8 cellular contexts compared by ENCODE assay signal in genomic region chr19:13865578-13866462, GRCh38. TPM values are rescaled to one million over a fixed set of nuclear protein-coding genes. Genes with fewer than 3 reads are reported as not detected.
DNase-seq lines count a peak whose midpoint lies in the region; ATAC-seq and TF ChIP-seq lines count a peak whose summit lies in the region.

No MANE protein-coding gene starts in this region.

- peak overlapping the region; percentile 56 for H3K4me3 ChIP-seq in WERI-Rb-1 (ENCODE audit: low read depth, low read length)
- H3K4me3 ChIP-seq in skin epidermis: peak overlapping the region; percentile 52 to 66 (median 64)

- H3K4me3 Mint-ChIP-seq in activated CD8-positive, alpha-beta memory T cell treated with anti-CD3 and anti-CD28 coated beads, Interleukin-2, amount 10 ng/mL, durations not matched to agents 7 days and 5 days: peak overlapping the region; percentile 55

- no peak for TF ChIP-seq CTCF in WERI-Rb-1 (IDR thresholded peaks at IDR 0.05; ENCODE audit: low read depth, low read length)
- no peak for TF ChIP-seq CTCF in omental fat pad (IDR thresholded peaks at IDR 0.05)

- peak overlapping the region; percentile 67 for H3K27ac ChIP-seq in WERI-Rb-1
- H3K27ac ChIP-seq in skin epidermis: peak overlapping the region in 18 of 21 experiments; percentile 3 to 82 (median 41)

- no peaks in the 10 kb centered on the region; the same call in 1 of the 2 replicates for H3K36me3 ChIP-seq in WERI-Rb-1

- H3K9me3 Mint-ChIP-seq in activated CD8-positive, alpha-beta memory T cell treated with anti-CD3 and anti-CD28 coated beads, Interleukin-2, amount 10 ng/mL, durations not matched to agents 7 days and 5 days (ENCODE audit: low read depth): no peaks in the 10 kb centered on the region

- no peaks in the 10 kb centered on the region for H3K36me3 Mint-ChIP-seq in activated CD8-positive, alpha-beta memory T cell treated with anti-CD3 and anti-CD28 coated beads, Interleukin-2, amount 10 ng/mL, durations not matched to agents 7 days and 5 days

- no peaks in the 10 kb centered on the region for H3K9me3 ChIP-seq in WERI-Rb-1 (ENCODE audit: severe bottlenecking)

- no peak overlapping the region for H3K27ac Mint-ChIP-seq in activated CD8-positive, alpha-beta memory T cell treated with anti-CD3 and anti-CD28 coated beads, Interleukin-2, amount 10 ng/mL, durations not matched to agents 7 days and 5 days

- H3K4me1 Mint-ChIP-seq in activated CD8-positive, alpha-beta memory T cell treated with anti-CD3 and anti-CD28 coated beads, Interleukin-2, amount 10 ng/mL, durations not matched to agents 7 days and 5 days: peaks cover 33% of the 10 kb centered on the region

- peaks cover 23% of the 10 kb centered on the region for H3K27me3 Mint-ChIP-seq in activated CD8-positive, alpha-beta memory T cell treated with anti-CD3 and anti-CD28 coated beads, Interleukin-2, amount 10 ng/mL, durations not matched to agents 7 days and 5 days

- intact Hi-C loops in left ventricle myocardium superior (cut with micrococcal nuclease): loop anchor here (10.0 kb wide), 1 partner anchor 81 kb away; no protein-coding TSS in a partner anchor

- no peaks in the 10 kb centered on the region for H3K27me3 ChIP-seq in WERI-Rb-1 (ENCODE audit: insufficient read depth, low read depth, severe bottlenecking)

- CTCF ChIA-PET in activated CD8-positive, alpha-beta memory T cell treated with anti-CD3 and anti-CD28 coated beads, Interleukin-2, amount 10 ng/mL, durations not matched to agents 7 days and 5 days (lab: Charles Lee): interaction anchor here (0.6 to 8.6 kb wide), 6 partner anchors 14 to 207 kb away, joined by 3 to 244 read pairs (median 4); partner anchors contain the start of gene MISP3

- no peak for DNase-seq in activated CD8-positive, alpha-beta memory T cell treated with anti-CD3 and anti-CD28 coated beads, Interleukin-2, amount 10 ng/mL, durations not matched to agents 7 days and 5 days
- DNase-seq in activated CD8-positive, alpha-beta memory T cell treated with anti-CD3 and anti-CD28 coated beads for 24 hours: no peak
- DNase-seq in WERI-Rb-1 (peak; percentile 59), left ventricle myocardium superior (peak; percentile 64), omental fat pad (ENCODE audit: low spot score) (no peak)

- no peak for ATAC-seq in activated CD8-positive, alpha-beta memory T cell treated with anti-CD3 and anti-CD28 coated beads, Interleukin-2, amount 10 ng/mL, durations not matched to agents 7 days and 5 days
- ATAC-seq in left ventricle myocardium superior (no peak), omental fat pad (ENCODE audit: low FRiP score) (no peak), HG03095 (IDR thresholded peaks at IDR 0.05; ENCODE audit: unreplicated experiment) (no peak), HG03196 (IDR thresholded peaks at IDR 0.05; ENCODE audit: unreplicated experiment) (no peak)

RNA-seq across cellular contexts. Expression of gene NANOS3, which starts 11.1 kb away (rescaled TPM):
- total RNA-seq in activated CD8-positive, alpha-beta memory T cell treated with anti-CD3 and anti-CD28 coated beads, Interleukin-2, amount 10 ng/mL, durations not matched to agents 7 days and 5 days: 1 to 10 TPM; 1.1 to 2.8 TPM
- 0.69 TPM for total RNA-seq in left ventricle myocardium superior
- not detected for total RNA-seq in omental fat pad

RNA-seq across cellular contexts. Expression of gene BRME1, which starts 40.1 kb away (rescaled TPM):
- 1 to 10 TPM; 4.1 to 4.4 TPM for total RNA-seq in activated CD8-positive, alpha-beta memory T cell treated with anti-CD3 and anti-CD28 coated beads, Interleukin-2, amount 10 ng/mL, durations not matched to agents 7 days and 5 days
- total RNA-seq in left ventricle myocardium superior: 0.72 TPM
- total RNA-seq in omental fat pad: under 1 TPM in 2 of 4 donors, not detected in 2; 0.46 to 0.95 TPM

RNA-seq across cellular contexts. Expression of gene CC2D1A, which starts 40.2 kb away (rescaled TPM):
- 10 to 100 TPM; 34.0 to 35.1 TPM for total RNA-seq in activated CD8-positive, alpha-beta memory T cell treated with anti-CD3 and anti-CD28 coated beads, Interleukin-2, amount 10 ng/mL, durations not matched to agents 7 days and 5 days
- total RNA-seq in left ventricle myocardium superior (19.6 TPM), omental fat pad (10 to 100 TPM; 12.3 to 24.9 (median 15.6) TPM)

Comparison
In these comparisons a context has a peak if more than half of its experiments do, and no peak if none do; other contexts are left out.
1. DNase-seq: peak in WERI-Rb-1 (single experiment) and left ventricle myocardium superior (single experiment); none in activated CD8-positive, alpha-beta memory T cell treated with anti-CD3 and anti-CD28 coated beads, Interleukin-2, amount 10 ng/mL, durations not matched to agents 7 days and 5 days (single experiment), activated CD8-positive, alpha-beta memory T cell treated with anti-CD3 and anti-CD28 coated beads for 24 hours (single experiment) and omental fat pad (single experiment).